In genomic region chr5:14148483-14148882, GRCh38 we compare ENCODE assay signal across 15 cellular contexts. TPM values are rescaled to one million over a fixed set of nuclear protein-coding genes. Genes with fewer than 3 reads are reported as not detected.
A peak's percentile ranks its signal among the peaks of the same experiment; 100 is the strongest.
DNase-seq lines count a peak whose midpoint lies in the region; ATAC-seq, FAIRE-seq and TF ChIP-seq lines count a peak whose summit lies in the region.
"Had no signal": no experiment of that assay in that cellular context is flagged by ENCODE, and none has a peak within 500 bp of the region (broad histone marks: within the 10 kb centered on the region; RNA-seq: fewer than 3 reads in every experiment).

No MANE protein-coding gene starts in this region.

- H3K4me2 ChIP-seq in astrocyte (ENCODE audit: low read length) = peak overlapping the region; percentile 91

- H3K27ac Mint-ChIP-seq in astrocyte (ENCODE audit: unreplicated experiment) = peak overlapping the region; percentile 77
- H3K27ac Mint-ChIP-seq in stimulated activated naive B cell treated with anti-CD40 and anti-IgM and Interleukin-4, amounts not matched to agents 10 μg/mL and 1 μg/mL and 100 μg/mL, for 72 hours = peak overlapping the region; percentile 32
- H3K27ac Mint-ChIP-seq: CD14-positive monocyte had no signal

- no peak for ATAC-seq in right lobe of liver
- no peak for ATAC-seq in stimulated activated naive B cell treated with anti-CD40 and anti-IgM and Interleukin-4, amounts not matched to agents 10 μg/mL and 1 μg/mL and 100 μg/mL, for 72 hours (replicated peaks)
- ATAC-seq in foreskin keratinocyte = no peak

- H3K4me3 ChIP-seq in HEK293 (ENCODE audit: low read depth, low read length) (no peak overlapping the region), astrocyte (ENCODE audit: insufficient read depth, low read depth, low read length) (peak overlapping the region; percentile 7), right lobe of liver (peak overlapping the region in 1 of 3 donors; percentile 5)
- H3K4me3 ChIP-seq: esophagus squamous epithelium had no signal

- H3K4me3 Mint-ChIP-seq in astrocyte (ENCODE audit: unreplicated experiment) = peak overlapping the region; percentile 71
- H3K4me3 Mint-ChIP-seq in stimulated activated naive B cell treated with anti-CD40 and anti-IgM and Interleukin-4, amounts not matched to agents 10 μg/mL and 1 μg/mL and 100 μg/mL, for 72 hours = peak overlapping the region; percentile 35 to 45
- H3K4me3 Mint-ChIP-seq: CD14-positive monocyte had no signal

- H3K27ac ChIP-seq in HEK293 (ENCODE audit: extremely low read depth, low read depth, low read length) (no peak overlapping the region), astrocyte (ENCODE audit: low read depth, low read length) (peak overlapping the region; percentile 98), right lobe of liver (peak overlapping the region in 2 of 3 donors; percentile 38 to 65), foreskin keratinocyte (no peak overlapping the region)

- WGBS in right lobe of liver (ENCODE audit: insufficient coverage, low coverage, low lambda C conversion rate, missing lambda C conversion rate) = 73% methylated on average over 5 of the region's 5 CpGs

- H3K4me1 Mint-ChIP-seq in astrocyte (ENCODE audit: low read depth, unreplicated experiment) = peaks cover 60% of the 10 kb centered on the region
- H3K4me1 Mint-ChIP-seq in stimulated activated naive B cell treated with anti-CD40 and anti-IgM and Interleukin-4, amounts not matched to agents 10 μg/mL and 1 μg/mL and 100 μg/mL, for 72 hours = peaks cover 50 to 65% of the 10 kb centered on the region in 2 donors

- no peak for TF ChIP-seq POLR2A in right lobe of liver (IDR thresholded peaks at IDR 0.05)

- no peak overlapping the region for H2AFZ ChIP-seq in astrocyte (ENCODE audit: low read depth, low read length)

- TF ChIP-seq CTCF in HEK293 (tag by site-specific recombination; IDR thresholded peaks at IDR 0.05) = no peak
- TF ChIP-seq CTCF in astrocyte (IDR thresholded peaks at IDR 0.05; ENCODE audit: insufficient read depth, low read depth, low read length) = no peak
- no peak for TF ChIP-seq CTCF in right lobe of liver (IDR thresholded peaks at IDR 0.05)
- no peak for TF ChIP-seq CTCF in foreskin keratinocyte (conservative IDR thresholded peaks at IDR 0.05)

- H3K36me3 Mint-ChIP-seq in astrocyte (ENCODE audit: low read depth, unreplicated experiment) = no peaks in the 10 kb centered on the region
- peaks cover 2 to 16% of the 10 kb centered on the region in 2 donors for H3K36me3 Mint-ChIP-seq in stimulated activated naive B cell treated with anti-CD40 and anti-IgM and Interleukin-4, amounts not matched to agents 10 μg/mL and 1 μg/mL and 100 μg/mL, for 72 hours

- POLR2A ChIA-PET in HEK293 (lab: Yijun Ruan, JAX) = interaction anchor here (1.1 to 1.6 kb wide), 3 partner anchors 12 to 41 kb away, joined by 3 to 4 read pairs (median 3); no protein-coding TSS in a partner anchor

- no peaks in the 10 kb centered on the region for H3K9me3 Mint-ChIP-seq in astrocyte (ENCODE audit: unreplicated experiment)
- H3K9me3 Mint-ChIP-seq in stimulated activated naive B cell treated with anti-CD40 and anti-IgM and Interleukin-4, amounts not matched to agents 10 μg/mL and 1 μg/mL and 100 μg/mL, for 72 hours = no peaks in the 10 kb centered on the region
- H3K9me3 Mint-ChIP-seq: CD14-positive monocyte had no signal

- DNase-seq in astrocyte (ENCODE audit: low read depth) (no peak), right lobe of liver (no peak), NCI-H2081 treated with DMSO at 0.1 percent for 48 hours (lab: John Stamatoyannopoulos, UW) (no peak), foreskin keratinocyte (no peak)
- DNase-seq in stimulated activated naive B cell treated with anti-CD40 and anti-IgM and Interleukin-4, amounts not matched to agents 10 μg/mL and 1 μg/mL and 100 μg/mL, for 72 hours = no peak
- no peak for DNase-seq in activated T-cell treated with anti-CD3 and anti-CD28 coated beads, Interleukin-2, amount 50 U/mL, for 1 hour
- DNase-seq: activated effector memory CD4-positive, alpha-beta T cell treated with anti-CD3 and anti-CD28 coated beads, Interleukin-2, amount 50 U/mL, for 16 hours; DND-41; esophagus squamous epithelium; hippocampal formation; NCI-H2081; NCI-H526 treated with DMSO at 0.1 percent for 48 hours had no signal

- CTCF ChIA-PET in HEK293 (lab: Yijun Ruan, JAX) = interaction anchor here (0.6 to 1.4 kb wide), 6 partner anchors 23 to 122 kb away, joined by 3 to 8 read pairs (median 4); no protein-coding TSS in a partner anchor

- FAIRE-seq in astrocyte (lab: Jason Lieb, UNC) = no peak

- no peaks in the 10 kb centered on the region for H3K36me3 ChIP-seq in HEK293 (ENCODE audit: control insufficient read depth in 2 of 2, insufficient read depth in 1 of 2, low read length in 2 of 2)
- no peaks in the 10 kb centered on the region for H3K36me3 ChIP-seq in astrocyte (ENCODE audit: insufficient read depth, low read length)
- no peaks in the 10 kb centered on the region for H3K36me3 ChIP-seq in right lobe of liver
- H3K36me3 ChIP-seq: esophagus squamous epithelium, Peyer's patch had no signal

- H3K27me3 Mint-ChIP-seq in astrocyte (ENCODE audit: low read depth, unreplicated experiment) = no peaks in the 10 kb centered on the region
- H3K27me3 Mint-ChIP-seq in stimulated activated naive B cell treated with anti-CD40 and anti-IgM and Interleukin-4, amounts not matched to agents 10 μg/mL and 1 μg/mL and 100 μg/mL, for 72 hours = no peaks in the 10 kb centered on the region

- intact Hi-C loops in right lobe of liver (cut with DNase I) = no loop called here

- H3K4me1 ChIP-seq in HEK293 (ENCODE audit: control insufficient read depth, insufficient read depth, low read length) (peaks cover 76% of the 10 kb centered on the region), astrocyte (ENCODE audit: insufficient read depth, low read length) (peaks cover 59% of the 10 kb centered on the region), right lobe of liver (peaks cover 0 to 47% (median 21%) of the 10 kb centered on the region in 4 donors), foreskin keratinocyte (peaks cover 25% of the 10 kb centered on the region)

- H3K27me3 ChIP-seq in astrocyte (ENCODE audit: insufficient read depth, low read length) = no peaks in the 10 kb centered on the region
- no peaks in the 10 kb centered on the region for H3K27me3 ChIP-seq in right lobe of liver
- H3K27me3 ChIP-seq in foreskin keratinocyte = no peaks in the 10 kb centered on the region
- H3K27me3 ChIP-seq: esophagus squamous epithelium, Peyer's patch had no signal

- H4K20me1 ChIP-seq in astrocyte (ENCODE audit: insufficient read depth, low read length) = peaks cover 84% of the 10 kb centered on the region

- H3K79me2 ChIP-seq in astrocyte (ENCODE audit: insufficient read depth, low read length) = peaks cover 98% of the 10 kb centered on the region

- no peaks in the 10 kb centered on the region for H3K9me3 ChIP-seq in HEK293 (ENCODE audit: control insufficient read depth, insufficient read depth, low read depth, low read length)
- H3K9me3 ChIP-seq in astrocyte (ENCODE audit: insufficient read depth, low read depth, low read length) = no peaks in the 10 kb centered on the region
- H3K9me3 ChIP-seq in right lobe of liver = no peaks in the 10 kb centered on the region
- H3K9me3 ChIP-seq: esophagus squamous epithelium, Peyer's patch had no signal

- peak overlapping the region; percentile 100 for H3K9ac ChIP-seq in astrocyte (ENCODE audit: low read length)

TF ChIP-seq in HEK293, 187 proteins besides CTCF, POLR2A, EP300 and RAD21:
- peak; percentile 26; the same call in 1 of the 2 replicates for TF ChIP-seq FEZF1 (tag by site-specific recombination; IDR thresholded peaks at IDR 0.05)
- peak; percentile 78 for TF ChIP-seq PRDM6 (tag by site-specific recombination; IDR thresholded peaks at IDR 0.05)
- TF ChIP-seq ZNF555 (tag by site-specific recombination; conservative IDR thresholded peaks at IDR 0.05) = no peak
- TF ChIP-seq ZNF155 (tag by site-specific recombination; IDR thresholded peaks at IDR 0.05) = no peak
- TF ChIP-seq WT1 (tag by site-specific recombination; IDR thresholded peaks at IDR 0.05) = 0 out of 2 replicates have a peak, but pooled peaks have one; percentile 20
- peak; percentile 50 for TF ChIP-seq ZNF366 (tag by site-specific recombination; conservative IDR thresholded peaks at IDR 0.05)
- TF ChIP-seq ZNF114 (tag by site-specific recombination; IDR thresholded peaks at IDR 0.05) = no peak
- peak; percentile 68; the same call in 1 of the 2 replicates for TF ChIP-seq OSR2 (tag by site-specific recombination; IDR thresholded peaks at IDR 0.05)
TF ChIP-seq in HEK293: peak in this region for 5.

RNA-seq across cellular contexts. Expression of gene TRIO, which starts 5.3 kb away (rescaled TPM):
- total RNA-seq in astrocyte (291 and 347 TPM in 2 replicates), right lobe of liver (10 to 100 TPM; 34.7 to 63.5 (median 50.2) TPM), foreskin keratinocyte (73.7 and 95.9 TPM in 2 replicates)
- 18.1 and 18.4 TPM in 2 replicates for polyA plus RNA-seq in foreskin keratinocyte

Comparison
In these comparisons a context has a peak if more than half of its experiments do, and no peak if none do; other contexts are left out.
1. H3K27ac ChIP-seq: peak in astrocyte (single experiment) and right lobe of liver (2 of 3); none in HEK293 (single experiment) and foreskin keratinocyte (single experiment).